ENCODE assay signal across 2 cellular contexts in the genomic region with DNA sequence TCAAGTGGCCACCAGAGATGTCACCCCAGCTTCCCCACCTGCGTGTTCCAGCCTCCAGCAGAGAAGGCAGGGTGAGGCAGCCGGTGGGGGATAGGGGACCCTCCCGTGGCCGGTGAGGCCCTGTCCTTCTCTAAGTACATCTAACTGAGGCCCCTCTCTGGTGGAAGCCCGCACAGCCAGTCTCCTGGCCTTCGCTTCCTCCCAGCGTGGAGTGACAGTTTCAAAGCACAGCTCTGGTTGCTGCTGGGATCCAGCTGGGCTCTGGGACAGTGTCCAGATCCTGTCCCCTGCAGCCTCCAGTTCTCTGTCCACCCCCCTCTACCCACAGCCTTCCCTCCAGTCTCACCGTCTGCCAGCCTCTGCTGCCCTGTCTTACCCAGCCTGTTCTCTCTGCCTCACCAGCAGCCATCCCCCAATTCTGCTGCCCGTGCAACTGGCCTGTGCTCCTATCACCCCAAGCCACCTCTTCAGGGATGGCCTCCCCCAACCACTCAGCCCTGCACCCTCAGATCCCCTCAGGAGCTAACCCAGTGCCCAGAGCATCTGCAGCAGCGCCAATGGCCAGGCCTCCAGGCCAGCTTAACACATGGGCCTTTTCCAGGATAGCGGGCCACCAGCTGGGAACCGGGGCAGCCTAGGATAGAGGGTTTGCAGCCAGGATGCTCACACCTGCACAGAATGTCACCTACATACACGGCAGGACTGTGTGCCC.
A peak's percentile ranks its signal among the peaks of the same experiment; 100 is the strongest.
TF ChIP-seq lines count a peak whose summit lies in the region.

No MANE protein-coding gene starts in this region.

TF ChIP-seq in HepG2, 621 proteins besides CTCF, POLR2A, EP300 and RAD21 (continued from another document and continues in another):
- TF ChIP-seq, protein P1, sequence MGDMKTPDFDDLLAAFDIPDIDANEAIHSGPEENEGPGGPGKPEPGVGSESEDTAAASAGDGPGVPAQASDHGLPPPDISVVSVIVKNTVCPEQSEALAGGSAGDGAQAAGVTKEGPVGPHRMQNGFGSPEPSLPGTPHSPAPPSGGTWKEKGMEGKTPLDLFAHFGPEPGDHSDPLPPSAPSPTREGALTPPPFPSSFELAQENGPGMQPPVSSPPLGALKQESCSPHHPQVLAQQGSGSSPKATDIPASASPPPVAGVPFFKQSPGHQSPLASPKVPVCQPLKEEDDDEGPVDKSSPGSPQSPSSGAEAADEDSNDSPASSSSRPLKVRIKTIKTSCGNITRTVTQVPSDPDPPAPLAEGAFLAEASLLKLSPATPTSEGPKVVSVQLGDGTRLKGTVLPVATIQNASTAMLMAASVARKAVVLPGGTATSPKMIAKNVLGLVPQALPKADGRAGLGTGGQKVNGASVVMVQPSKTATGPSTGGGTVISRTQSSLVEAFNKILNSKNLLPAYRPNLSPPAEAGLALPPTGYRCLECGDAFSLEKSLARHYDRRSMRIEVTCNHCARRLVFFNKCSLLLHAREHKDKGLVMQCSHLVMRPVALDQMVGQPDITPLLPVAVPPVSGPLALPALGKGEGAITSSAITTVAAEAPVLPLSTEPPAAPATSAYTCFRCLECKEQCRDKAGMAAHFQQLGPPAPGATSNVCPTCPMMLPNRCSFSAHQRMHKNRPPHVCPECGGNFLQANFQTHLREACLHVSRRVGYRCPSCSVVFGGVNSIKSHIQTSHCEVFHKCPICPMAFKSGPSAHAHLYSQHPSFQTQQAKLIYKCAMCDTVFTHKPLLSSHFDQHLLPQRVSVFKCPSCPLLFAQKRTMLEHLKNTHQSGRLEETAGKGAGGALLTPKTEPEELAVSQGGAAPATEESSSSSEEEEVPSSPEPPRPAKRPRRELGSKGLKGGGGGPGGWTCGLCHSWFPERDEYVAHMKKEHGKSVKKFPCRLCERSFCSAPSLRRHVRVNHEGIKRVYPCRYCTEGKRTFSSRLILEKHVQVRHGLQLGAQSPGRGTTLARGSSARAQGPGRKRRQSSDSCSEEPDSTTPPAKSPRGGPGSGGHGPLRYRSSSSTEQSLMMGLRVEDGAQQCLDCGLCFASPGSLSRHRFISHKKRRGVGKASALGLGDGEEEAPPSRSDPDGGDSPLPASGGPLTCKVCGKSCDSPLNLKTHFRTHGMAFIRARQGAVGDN (CRISPR knock-in tag; IDR thresholded peaks at IDR 0.05): peak; percentile 40
- TF ChIP-seq ZNF607 (CRISPR knock-in tag; IDR thresholded peaks at IDR 0.05; ENCODE audit: borderline replicate concordance) (0 out of 2 replicates have a peak, but pooled peaks have one; percentile 31), ZNF432 (CRISPR knock-in tag; IDR thresholded peaks at IDR 0.05; ENCODE audit: borderline replicate concordance) (no peak), ZBTB40 (IDR thresholded peaks at IDR 0.05) (no peak), ZBTB40 (CRISPR knock-in tag; IDR thresholded peaks at IDR 0.05) (no peak)

TF ChIP-seq in SK-N-SH treated with all-trans-retinoic acid at 6 μM for 48 hours, 23 proteins besides CTCF, POLR2A, EP300 and RAD21 (continued from another document):
- TF ChIP-seq, protein P2, sequence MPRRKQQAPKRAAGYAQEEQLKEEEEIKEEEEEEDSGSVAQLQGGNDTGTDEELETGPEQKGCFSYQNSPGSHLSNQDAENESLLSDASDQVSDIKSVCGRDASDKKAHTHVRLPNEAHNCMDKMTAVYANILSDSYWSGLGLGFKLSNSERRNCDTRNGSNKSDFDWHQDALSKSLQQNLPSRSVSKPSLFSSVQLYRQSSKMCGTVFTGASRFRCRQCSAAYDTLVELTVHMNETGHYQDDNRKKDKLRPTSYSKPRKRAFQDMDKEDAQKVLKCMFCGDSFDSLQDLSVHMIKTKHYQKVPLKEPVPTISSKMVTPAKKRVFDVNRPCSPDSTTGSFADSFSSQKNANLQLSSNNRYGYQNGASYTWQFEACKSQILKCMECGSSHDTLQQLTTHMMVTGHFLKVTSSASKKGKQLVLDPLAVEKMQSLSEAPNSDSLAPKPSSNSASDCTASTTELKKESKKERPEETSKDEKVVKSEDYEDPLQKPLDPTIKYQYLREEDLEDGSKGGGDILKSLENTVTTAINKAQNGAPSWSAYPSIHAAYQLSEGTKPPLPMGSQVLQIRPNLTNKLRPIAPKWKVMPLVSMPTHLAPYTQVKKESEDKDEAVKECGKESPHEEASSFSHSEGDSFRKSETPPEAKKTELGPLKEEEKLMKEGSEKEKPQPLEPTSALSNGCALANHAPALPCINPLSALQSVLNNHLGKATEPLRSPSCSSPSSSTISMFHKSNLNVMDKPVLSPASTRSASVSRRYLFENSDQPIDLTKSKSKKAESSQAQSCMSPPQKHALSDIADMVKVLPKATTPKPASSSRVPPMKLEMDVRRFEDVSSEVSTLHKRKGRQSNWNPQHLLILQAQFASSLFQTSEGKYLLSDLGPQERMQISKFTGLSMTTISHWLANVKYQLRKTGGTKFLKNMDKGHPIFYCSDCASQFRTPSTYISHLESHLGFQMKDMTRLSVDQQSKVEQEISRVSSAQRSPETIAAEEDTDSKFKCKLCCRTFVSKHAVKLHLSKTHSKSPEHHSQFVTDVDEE (CRISPR knock-in tag; IDR thresholded peaks at IDR 0.05): 0 out of 2 replicates have a peak, but pooled peaks have one; percentile 35
- TF ChIP-seq OSR1 (CRISPR knock-in tag; IDR thresholded peaks at IDR 0.05): no peak
- no peak for TF ChIP-seq BACH2 (CRISPR knock-in tag; IDR thresholded peaks at IDR 0.05; ENCODE audit: borderline replicate concordance)
- TF ChIP-seq ZNF565 (CRISPR knock-in tag; conservative IDR thresholded peaks at IDR 0.05; ENCODE audit: low read depth): no peak
- no peak for TF ChIP-seq RARB (CRISPR knock-in tag; IDR thresholded peaks at IDR 0.05)
- TF ChIP-seq TOX (CRISPR knock-in tag; IDR thresholded peaks at IDR 0.05; ENCODE audit: borderline replicate concordance): no peak
- TF ChIP-seq ZFP30 (CRISPR knock-in tag; IDR thresholded peaks at IDR 0.05): no peak
- TF ChIP-seq, protein P3, sequence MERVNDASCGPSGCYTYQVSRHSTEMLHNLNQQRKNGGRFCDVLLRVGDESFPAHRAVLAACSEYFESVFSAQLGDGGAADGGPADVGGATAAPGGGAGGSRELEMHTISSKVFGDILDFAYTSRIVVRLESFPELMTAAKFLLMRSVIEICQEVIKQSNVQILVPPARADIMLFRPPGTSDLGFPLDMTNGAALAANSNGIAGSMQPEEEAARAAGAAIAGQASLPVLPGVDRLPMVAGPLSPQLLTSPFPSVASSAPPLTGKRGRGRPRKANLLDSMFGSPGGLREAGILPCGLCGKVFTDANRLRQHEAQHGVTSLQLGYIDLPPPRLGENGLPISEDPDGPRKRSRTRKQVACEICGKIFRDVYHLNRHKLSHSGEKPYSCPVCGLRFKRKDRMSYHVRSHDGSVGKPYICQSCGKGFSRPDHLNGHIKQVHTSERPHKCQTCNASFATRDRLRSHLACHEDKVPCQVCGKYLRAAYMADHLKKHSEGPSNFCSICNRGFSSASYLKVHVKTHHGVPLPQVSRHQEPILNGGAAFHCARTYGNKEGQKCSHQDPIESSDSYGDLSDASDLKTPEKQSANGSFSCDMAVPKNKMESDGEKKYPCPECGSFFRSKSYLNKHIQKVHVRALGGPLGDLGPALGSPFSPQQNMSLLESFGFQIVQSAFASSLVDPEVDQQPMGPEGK (CRISPR knock-in tag; IDR thresholded peaks at IDR 0.05; ENCODE audit: borderline replicate concordance): no peak
- TF ChIP-seq PPARA (CRISPR knock-in tag; IDR thresholded peaks at IDR 0.05; ENCODE audit: borderline replicate concordance): no peak
- TF ChIP-seq TCF4 (CRISPR knock-in tag; IDR thresholded peaks at IDR 0.05; ENCODE audit: borderline replicate concordance): peak; percentile 77
- no peak for TF ChIP-seq SNAI2 (CRISPR knock-in tag; IDR thresholded peaks at IDR 0.05)
